In the genomic region with DNA sequence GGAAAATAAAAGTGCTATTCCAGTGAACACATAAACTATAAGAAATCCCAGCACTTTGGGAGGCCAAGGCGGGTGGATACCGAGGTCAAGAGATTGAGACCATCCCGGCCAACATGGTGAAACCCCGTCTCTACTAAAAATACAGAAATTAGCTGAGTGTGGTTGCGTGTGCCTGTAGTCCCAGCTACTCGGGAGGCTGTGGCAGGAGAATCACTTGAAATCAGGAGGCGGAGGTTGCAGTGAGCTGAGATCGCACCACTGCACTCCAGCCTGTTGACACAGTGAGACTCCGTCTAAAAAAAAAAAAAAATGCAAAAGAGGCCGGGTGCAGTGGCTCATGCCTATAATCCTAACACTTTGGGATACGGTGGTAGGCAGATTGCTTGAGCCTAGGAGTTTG, we compare ENCODE assay signal across 1 cellular context.
TF ChIP-seq lines count a peak whose summit lies in the region.

No MANE protein-coding gene starts in this region.

TF ChIP-seq in HepG2, 621 proteins besides CTCF, POLR2A, EP300 and RAD21:
- 0 out of 2 replicates have a peak, but pooled peaks have one; percentile 39 for TF ChIP-seq THAP7 (CRISPR knock-in tag; IDR thresholded peaks at IDR 0.05)
- TF ChIP-seq, protein P1, sequence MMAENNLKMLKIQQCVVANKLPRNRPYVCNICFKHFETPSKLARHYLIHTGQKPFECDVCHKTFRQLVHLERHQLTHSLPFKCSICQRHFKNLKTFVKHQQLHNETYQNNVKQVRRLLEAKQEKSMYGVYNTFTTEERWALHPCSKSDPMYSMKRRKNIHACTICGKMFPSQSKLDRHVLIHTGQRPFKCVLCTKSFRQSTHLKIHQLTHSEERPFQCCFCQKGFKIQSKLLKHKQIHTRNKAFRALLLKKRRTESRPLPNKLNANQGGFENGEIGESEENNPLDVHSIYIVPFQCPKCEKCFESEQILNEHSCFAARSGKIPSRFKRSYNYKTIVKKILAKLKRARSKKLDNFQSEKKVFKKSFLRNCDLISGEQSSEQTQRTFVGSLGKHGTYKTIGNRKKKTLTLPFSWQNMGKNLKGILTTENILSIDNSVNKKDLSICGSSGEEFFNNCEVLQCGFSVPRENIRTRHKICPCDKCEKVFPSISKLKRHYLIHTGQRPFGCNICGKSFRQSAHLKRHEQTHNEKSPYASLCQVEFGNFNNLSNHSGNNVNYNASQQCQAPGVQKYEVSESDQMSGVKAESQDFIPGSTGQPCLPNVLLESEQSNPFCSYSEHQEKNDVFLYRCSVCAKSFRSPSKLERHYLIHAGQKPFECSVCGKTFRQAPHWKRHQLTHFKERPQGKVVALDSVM (CRISPR knock-in tag; IDR thresholded peaks at IDR 0.05): peak; percentile 74
- TF ChIP-seq ZMAT3 (CRISPR knock-in tag; conservative IDR thresholded peaks at IDR 0.05): 0 out of 2 replicates have a peak, but pooled peaks have one; percentile 48
- TF ChIP-seq ZBTB38 (CRISPR knock-in tag; IDR thresholded peaks at IDR 0.05): 0 out of 2 replicates have a peak, but pooled peaks have one; percentile 53
